33 cellular contexts compared by ENCODE assay signal in the genomic region with DNA sequence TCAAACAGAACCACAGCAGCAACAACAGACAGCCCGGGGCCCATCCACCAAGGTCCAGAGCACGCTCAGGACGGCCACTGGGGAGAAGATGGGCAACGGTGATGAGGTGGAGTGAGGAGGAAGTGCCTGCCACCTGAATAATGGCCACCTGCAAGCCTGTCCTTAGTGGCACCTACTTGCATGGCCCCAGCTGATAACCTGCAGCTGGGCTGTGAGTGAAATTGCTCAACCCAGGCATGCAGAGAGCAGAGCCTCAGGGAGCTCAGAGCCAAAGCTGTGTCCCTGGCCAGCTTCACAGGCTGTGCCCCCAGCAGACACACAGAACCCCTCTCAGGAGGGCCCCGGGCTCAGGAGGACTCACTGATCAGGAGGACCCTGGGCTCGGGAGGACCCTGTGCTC.
"Had no signal": no experiment of that assay in that cellular context is flagged by ENCODE, and none has a peak within 500 bp of the region (broad histone marks: within the 10 kb centered on the region; RNA-seq: fewer than 3 reads in every experiment).

No MANE protein-coding gene starts in this region.

- ATAC-seq: activated CD8-positive, alpha-beta T cell treated with anti-CD3 and anti-CD28 coated beads for 36 hours; activated T-cell treated with anti-CD3 and anti-CD28 coated beads, Interleukin-2, amount 50 U/mL, for 72 hours; activated T-helper 17 cell treated with anti-CD3 and anti-CD28 coated beads, Interleukin-2, amount 50 U/mL, for 72 hours had no signal

- H3K36me3 Mint-ChIP-seq: activated naive CD8-positive, alpha-beta T cell treated with anti-CD3 and anti-CD28 coated beads for 36 hours had no signal

- H3K27ac ChIP-seq: brain microvascular endothelial cell, PC-9, SJCRH30, SK-N-MC, WERI-Rb-1 had no signal

- H3K4me1 Mint-ChIP-seq: activated CD4-positive, alpha-beta T cell treated with anti-CD3 and anti-CD28 coated beads, Interleukin-2, amount 10 ng/mL, durations not matched to agents 24 days and 14 days; activated naive CD8-positive, alpha-beta T cell treated with anti-CD3 and anti-CD28 coated beads for 36 hours; activated T-helper 17 cell treated with anti-CD3 and anti-CD28 coated beads, Interleukin-2, amount 50 U/mL, for 72 hours had no signal

- H3K4me3 Mint-ChIP-seq: activated CD4-positive, alpha-beta T cell treated with anti-CD3 and anti-CD28 coated beads, Interleukin-2, amount 10 ng/mL, durations not matched to agents 24 days and 14 days; activated CD8-positive, alpha-beta T cell treated with anti-CD3 and anti-CD28 coated beads for 36 hours; activated naive CD8-positive, alpha-beta T cell treated with anti-CD3 and anti-CD28 coated beads for 36 hours; activated T-cell treated with anti-CD3 and anti-CD28 coated beads, Interleukin-2, amount 50 U/mL, for 72 hours; activated T-helper 17 cell treated with anti-CD3 and anti-CD28 coated beads, Interleukin-2, amount 50 U/mL, for 72 hours had no signal

- DNase-seq: activated CD4-positive, alpha-beta T cell treated with anti-CD3 and anti-CD28 coated beads, Interleukin-2, amount 10 ng/mL, durations not matched to agents 24 days and 14 days; activated CD4-positive, alpha-beta T cell treated with anti-CD3 and anti-CD28 coated beads, Interleukin-2, amount 50 U/mL, for 4 hours; activated CD4-positive, CD25-positive, alpha-beta regulatory T cell; activated CD8-positive, alpha-beta T cell treated with anti-CD3 and anti-CD28 coated beads for 36 hours; activated effector memory CD4-positive, alpha-beta T cell treated with anti-CD3 and anti-CD28 coated beads, Interleukin-2, amount 50 U/mL, for 16 hours; activated naive CD4-positive, alpha-beta T cell; activated naive CD4-positive, alpha-beta T cell treated with anti-CD3 and anti-CD28 coated beads, Interleukin-2, amount 50 U/mL, for 16 hours; activated naive CD8-positive, alpha-beta T cell treated with anti-CD3 and anti-CD28 coated beads for 36 hours; activated T-cell treated with anti-CD3 and anti-CD28 coated beads, Interleukin-2, amount 50 U/mL, for 1 hour; activated T-cell treated with anti-CD3 and anti-CD28 coated beads, Interleukin-2, amount 50 U/mL, for 72 hours; amniotic stem cell; aorta; brain microvascular endothelial cell; central memory CD4-positive, alpha-beta T cell; Karpas-422; NCI-H1048; NCI-H1105 treated with DMSO at 0.1 percent for 48 hours; NCI-H1436; NCI-H1694; NCI-H1930; NCI-H2081 treated with DMSO at 0.1 percent for 48 hours; NCI-H226; NCI-H446 treated with DMSO at 0.1 percent for 48 hours; NCI-H69; NCI-H82; NK-92 treated with Interleukin-12 subunit alpha and Interleukin-12 subunit beta, amount 100 ng/mL, for 24 hours; PC-9; SHP77; SJCRH30; T1000; WERI-Rb-1 had no signal

- H3K4me3 ChIP-seq: PC-9, SJCRH30, SK-N-MC had no signal

- H3K27me3 Mint-ChIP-seq: activated CD4-positive, alpha-beta T cell treated with anti-CD3 and anti-CD28 coated beads, Interleukin-2, amount 10 ng/mL, durations not matched to agents 24 days and 14 days had no signal

- H3K27ac Mint-ChIP-seq: activated CD4-positive, alpha-beta T cell treated with anti-CD3 and anti-CD28 coated beads, Interleukin-2, amount 10 ng/mL, durations not matched to agents 24 days and 14 days; activated CD8-positive, alpha-beta T cell treated with anti-CD3 and anti-CD28 coated beads for 36 hours; activated naive CD8-positive, alpha-beta T cell treated with anti-CD3 and anti-CD28 coated beads for 36 hours; activated T-cell treated with anti-CD3 and anti-CD28 coated beads, Interleukin-2, amount 50 U/mL, for 72 hours; activated T-helper 17 cell treated with anti-CD3 and anti-CD28 coated beads, Interleukin-2, amount 50 U/mL, for 72 hours had no signal

- H3K9me3 ChIP-seq: SJCRH30 had no signal

- H3K36me3 ChIP-seq: brain microvascular endothelial cell, SJCRH30, WERI-Rb-1 had no signal

- H3K9me3 Mint-ChIP-seq: activated CD4-positive, alpha-beta T cell treated with anti-CD3 and anti-CD28 coated beads, Interleukin-2, amount 10 ng/mL, durations not matched to agents 24 days and 14 days; activated T-helper 17 cell treated with anti-CD3 and anti-CD28 coated beads, Interleukin-2, amount 50 U/mL, for 72 hours had no signal
